ENCODE assay signal across 8 cellular contexts in genomic region chr13:100506154-100506553, GRCh38.
A peak's percentile ranks its signal among the peaks of the same experiment; 100 is the strongest.
DNase-seq lines count a peak whose midpoint lies in the region.

No MANE protein-coding gene starts in this region.

- no peaks in the 10 kb centered on the region for H3K9me3 Mint-ChIP-seq in IgD-negative memory B cell
- no peaks in the 10 kb centered on the region for H3K9me3 Mint-ChIP-seq in activated naive CD8-positive, alpha-beta T cell treated with anti-CD3 and anti-CD28 coated beads for 36 hours

- H3K27ac Mint-ChIP-seq in IgD-negative memory B cell = peak overlapping the region in 1 of 3 donors; percentile 45
- peak overlapping the region; percentile 39 for H3K27ac Mint-ChIP-seq in activated naive CD8-positive, alpha-beta T cell treated with anti-CD3 and anti-CD28 coated beads for 36 hours

- peaks cover 5% of the 10 kb centered on the region for H3K27me3 Mint-ChIP-seq in IgD-negative memory B cell
- peaks cover 3% of the 10 kb centered on the region for H3K27me3 Mint-ChIP-seq in activated naive CD8-positive, alpha-beta T cell treated with anti-CD3 and anti-CD28 coated beads for 36 hours

- peak overlapping the region in 3 of 4 donors; percentile 66 to 91 (median 81) for H3K4me3 Mint-ChIP-seq in IgD-negative memory B cell
- peak overlapping the region; percentile 62 for H3K4me3 Mint-ChIP-seq in activated naive CD8-positive, alpha-beta T cell treated with anti-CD3 and anti-CD28 coated beads for 36 hours

- no peaks in the 10 kb centered on the region for H3K36me3 Mint-ChIP-seq in IgD-negative memory B cell
- no peaks in the 10 kb centered on the region for H3K36me3 Mint-ChIP-seq in activated naive CD8-positive, alpha-beta T cell treated with anti-CD3 and anti-CD28 coated beads for 36 hours

- H3K4me1 Mint-ChIP-seq in IgD-negative memory B cell = peaks cover 8 to 13% (median 11%) of the 10 kb centered on the region in 3 donors
- peaks cover 16% of the 10 kb centered on the region for H3K4me1 Mint-ChIP-seq in activated naive CD8-positive, alpha-beta T cell treated with anti-CD3 and anti-CD28 coated beads for 36 hours

- peak; percentile 66 for DNase-seq in activated naive CD4-positive, alpha-beta T cell treated with Interleukin-2 at 50 U/mL for 16 hours
- no peak for DNase-seq in activated naive CD4-positive, alpha-beta T cell (lab: John Stamatoyannopoulos, UW)
- peak; percentile 24 for DNase-seq in activated naive CD8-positive, alpha-beta T cell treated with anti-CD3 and anti-CD28 coated beads for 36 hours
- DNase-seq in 8988T = no peak
- DNase-seq in HPDE6-E6E7 (ENCODE audit: extremely low spot score) = no peak
- DNase-seq in NCI-H345 (lab: John Stamatoyannopoulos, UW) = no peak
- no peak for DNase-seq in NCI-H526 (lab: John Stamatoyannopoulos, UW)

Comparison
In these comparisons a context has a peak if more than half of its experiments do, and no peak if none do; other contexts are left out.
1. DNase-seq: peak in activated naive CD4-positive, alpha-beta T cell treated with Interleukin-2 at 50 U/mL for 16 hours (single experiment) and activated naive CD8-positive, alpha-beta T cell treated with anti-CD3 and anti-CD28 coated beads for 36 hours (single experiment); none in activated naive CD4-positive, alpha-beta T cell (0 of 4), 8988T (single experiment), HPDE6-E6E7 (single experiment), NCI-H345 (single experiment) and NCI-H526 (0 of 2).